Comparison of ENCODE assay signal across 7 cellular contexts in genomic region chr21:45814151-45814940, GRCh38.
DNase-seq lines count a peak whose midpoint lies in the region; ATAC-seq, FAIRE-seq and TF ChIP-seq lines count a peak whose summit lies in the region.
"Not testable (repeated sequence)": the region's sequence is repeated elsewhere in the genome, so short reads cannot be mapped to it uniquely, and the experiment has no call there.

No MANE protein-coding gene starts in this region.

- H3K27me3 Mint-ChIP-seq in activated CD4-positive, alpha-beta memory T cell treated with anti-CD3 and anti-CD28 coated beads, Interleukin-2, amount 10 ng/mL, durations not matched to agents 7 days and 5 days, result peaks cover 14% of the 10 kb centered on the region
- not testable (repeated sequence) for H3K27me3 Mint-ChIP-seq in activated T-cell treated with anti-CD3 and anti-CD28 coated beads, Interleukin-2, amount 50 U/mL, for 24 hours; activated naive CD4-positive, alpha-beta T cell treated with anti-CD3 and anti-CD28 coated beads for 36 hours (ENCODE audit: low read depth); progenitor cell of endocrine pancreas

- TF ChIP-seq CTCF in IMR-90 (conservative IDR thresholded peaks at IDR 0.05; ENCODE audit: low read depth, low read length); HepG2 (CRISPR knock-in tag; IDR thresholded peaks at IDR 0.05); progenitor cell of endocrine pancreas (IDR thresholded peaks at IDR 0.05; ENCODE audit: unreplicated experiment): not testable (repeated sequence)

- not testable (repeated sequence) for TF ChIP-seq RAD21 in IMR-90 (IDR thresholded peaks at IDR 0.05; ENCODE audit: low read length); HepG2 (CRISPR knock-in tag; IDR thresholded peaks at IDR 0.05)

- not testable (repeated sequence) for H3K9me3 Mint-ChIP-seq in activated CD4-positive, alpha-beta memory T cell treated with anti-CD3 and anti-CD28 coated beads, Interleukin-2, amount 10 ng/mL, durations not matched to agents 7 days and 5 days; activated T-cell treated with anti-CD3 and anti-CD28 coated beads, Interleukin-2, amount 50 U/mL, for 24 hours; activated naive CD4-positive, alpha-beta T cell treated with anti-CD3 and anti-CD28 coated beads for 36 hours; progenitor cell of endocrine pancreas (ENCODE audit: low read depth); stimulated activated effector memory CD8-positive, alpha-beta T cell treated with anti-CD3 and anti-CD28 coated beads, Interleukin-12 subunit alpha, Interleukin-12 subunit beta, amount 100 ng/mL, for 72 hours

- not testable (repeated sequence) for H4K5ac ChIP-seq in IMR-90 (ENCODE audit: low read depth, low read length)

- H3K4ac ChIP-seq in IMR-90 (ENCODE audit: low read depth, low read length), result not testable (repeated sequence)

- dilution Hi-C loops in IMR-90 (cut with HindIII; ENCODE audit: low sequenced_read_pairs, unreplicated experiment), result not testable (repeated sequence)

- peaks cover 11% of the 10 kb centered on the region; the same call in 1 of the 2 replicates for H4K20me1 ChIP-seq in IMR-90 (ENCODE audit: insufficient read depth, low read length)
- not testable (repeated sequence) for H4K20me1 ChIP-seq in HepG2 (ENCODE audit: insufficient read depth, low read length)

- not testable (repeated sequence) for H3K4me1 ChIP-seq in IMR-90 (ENCODE audit: control insufficient read depth, insufficient read depth, low read length)
- peaks cover 23% of the 10 kb centered on the region for H3K4me1 ChIP-seq in HepG2 (ENCODE audit: insufficient read depth, low read length)

- not testable (repeated sequence) for H3K23ac ChIP-seq in IMR-90 (ENCODE audit: low read depth, low read length)

- H3K79me2 ChIP-seq in HepG2 (ENCODE audit: insufficient read depth, low read length), result not testable (repeated sequence)

- not testable (repeated sequence) for H2BK15ac ChIP-seq in IMR-90 (ENCODE audit: low read depth, low read length)

- H3K27ac Mint-ChIP-seq in activated CD4-positive, alpha-beta memory T cell treated with anti-CD3 and anti-CD28 coated beads, Interleukin-2, amount 10 ng/mL, durations not matched to agents 7 days and 5 days; activated T-cell treated with anti-CD3 and anti-CD28 coated beads, Interleukin-2, amount 50 U/mL, for 24 hours; activated naive CD4-positive, alpha-beta T cell treated with anti-CD3 and anti-CD28 coated beads for 36 hours; progenitor cell of endocrine pancreas; stimulated activated effector memory CD8-positive, alpha-beta T cell treated with anti-CD3 and anti-CD28 coated beads, Interleukin-12 subunit alpha, Interleukin-12 subunit beta, amount 100 ng/mL, for 72 hours: not testable (repeated sequence)

- H3K9me1 ChIP-seq in IMR-90 (ENCODE audit: insufficient read depth, low read length), result not testable (repeated sequence)

- not testable (repeated sequence) for H2BK120ac ChIP-seq in IMR-90 (ENCODE audit: low read depth, low read length)

- not testable (repeated sequence) for ATAC-seq in IMR-90 (ENCODE audit: low read depth); HepG2
- peak; percentile 56 for ATAC-seq in stimulated activated effector memory CD8-positive, alpha-beta T cell treated with anti-CD3 and anti-CD28 coated beads, Interleukin-12 subunit alpha, Interleukin-12 subunit beta, amount 100 ng/mL, for 72 hours

- H3K36me3 Mint-ChIP-seq in activated CD4-positive, alpha-beta memory T cell treated with anti-CD3 and anti-CD28 coated beads, Interleukin-2, amount 10 ng/mL, durations not matched to agents 7 days and 5 days (ENCODE audit: low read depth); activated naive CD4-positive, alpha-beta T cell treated with anti-CD3 and anti-CD28 coated beads for 36 hours (ENCODE audit: low read depth); progenitor cell of endocrine pancreas (ENCODE audit: insufficient read depth): not testable (repeated sequence)
- H3K36me3 Mint-ChIP-seq in activated T-cell treated with anti-CD3 and anti-CD28 coated beads, Interleukin-2, amount 50 U/mL, for 24 hours (ENCODE audit: low read depth), result peaks cover 16% of the 10 kb centered on the region
- peaks cover 21% of the 10 kb centered on the region for H3K36me3 Mint-ChIP-seq in stimulated activated effector memory CD8-positive, alpha-beta T cell treated with anti-CD3 and anti-CD28 coated beads, Interleukin-12 subunit alpha, Interleukin-12 subunit beta, amount 100 ng/mL, for 72 hours

- not testable (repeated sequence) for H3K14ac ChIP-seq in IMR-90 (replicated peaks; ENCODE audit: low read depth, low read length)

- H3K56ac ChIP-seq in IMR-90 (ENCODE audit: extremely low read depth, insufficient read depth, low read length), result not testable (repeated sequence)

- not testable (repeated sequence) for H2AK9ac ChIP-seq in IMR-90 (replicated peaks; ENCODE audit: low read depth, low read length, poor library complexity)

- not testable (repeated sequence) for H3K36me3 ChIP-seq in IMR-90 (ENCODE audit: control insufficient read depth, insufficient read depth, low read length); HepG2 (replicated peaks in 1 of 2; ENCODE audit: control insufficient read depth in 1 of 2, insufficient read depth in 2 of 2, low read length in 2 of 2)

- POLR2A ChIA-PET in IMR-90 (lab: Charles Lee; ENCODE audit: unreplicated experiment); HepG2 (lab: Yijun Ruan, JAX): not testable (repeated sequence)
- POLR2A ChIA-PET in activated CD4-positive, alpha-beta memory T cell treated with anti-CD3 and anti-CD28 coated beads, Interleukin-2, amount 10 ng/mL, durations not matched to agents 7 days and 5 days (lab: Charles Lee), result interaction anchor here (0.9 kb wide), 1 partner anchor 11 kb away, joined by 3 read pairs; no protein-coding TSS in a partner anchor

- H2BK5ac ChIP-seq in IMR-90 (ENCODE audit: low read depth, low read length, poor library complexity, severe bottlenecking), result not testable (repeated sequence)

- H3K4me3 ChIP-seq in IMR-90 (ENCODE audit: insufficient read depth, low read depth, low read length); HepG2 (replicated peaks in 1 of 3; ENCODE audit: insufficient read depth in 1 of 3, low read depth in 2 of 3, low read length in 3 of 3): not testable (repeated sequence)

- not testable (repeated sequence) for H3K4me3 Mint-ChIP-seq in activated CD4-positive, alpha-beta memory T cell treated with anti-CD3 and anti-CD28 coated beads, Interleukin-2, amount 10 ng/mL, durations not matched to agents 7 days and 5 days; activated T-cell treated with anti-CD3 and anti-CD28 coated beads, Interleukin-2, amount 50 U/mL, for 24 hours; activated naive CD4-positive, alpha-beta T cell treated with anti-CD3 and anti-CD28 coated beads for 36 hours; progenitor cell of endocrine pancreas (ENCODE audit: low read depth); stimulated activated effector memory CD8-positive, alpha-beta T cell treated with anti-CD3 and anti-CD28 coated beads, Interleukin-12 subunit alpha, Interleukin-12 subunit beta, amount 100 ng/mL, for 72 hours

- WGBS in IMR-90 (ENCODE audit: extremely low coverage in 2 of 2, insufficient read length in 1 of 2), 2 experiments, result 100% methylated on average over 1 of the region's 1 CpG; no CpG with 5 or more reads in 1 of the 2 experiments
- 96% methylated on average over 1 of the region's 1 CpG for WGBS in HepG2 (ENCODE audit: low lambda C conversion rate)

- H3K4me2 ChIP-seq in IMR-90 (ENCODE audit: low read depth, low read length); HepG2 (ENCODE audit: low read depth, low read length): not testable (repeated sequence)

- not testable (repeated sequence) for DNase-seq in IMR-90; HepG2 (ENCODE audit: low spot score); stimulated activated effector memory CD8-positive, alpha-beta T cell treated with anti-CD3 and anti-CD28 coated beads, Interleukin-12 subunit alpha, Interleukin-12 subunit beta, amount 100 ng/mL, for 72 hours (ENCODE audit: low spot score in 2 of 2)
- DNase-seq in activated CD4-positive, alpha-beta memory T cell treated with anti-CD3 and anti-CD28 coated beads, Interleukin-2, amount 10 ng/mL, durations not matched to agents 7 days and 5 days, result peak; percentile 13
- DNase-seq in activated T-cell treated with anti-CD3 and anti-CD28 coated beads, Interleukin-2, amount 50 U/mL, for 24 hours, result peak; percentile 30
- DNase-seq in activated naive CD4-positive, alpha-beta T cell treated with anti-CD3 and anti-CD28 coated beads for 36 hours, result peak; percentile 28
- DNase-seq in progenitor cell of endocrine pancreas (ENCODE audit: low spot score, unreplicated experiment), result peak; percentile 2

- peaks cover 13% of the 10 kb centered on the region for H3K4me1 Mint-ChIP-seq in activated CD4-positive, alpha-beta memory T cell treated with anti-CD3 and anti-CD28 coated beads, Interleukin-2, amount 10 ng/mL, durations not matched to agents 7 days and 5 days
- H3K4me1 Mint-ChIP-seq in activated T-cell treated with anti-CD3 and anti-CD28 coated beads, Interleukin-2, amount 50 U/mL, for 24 hours (ENCODE audit: low read depth), result peaks cover 29% of the 10 kb centered on the region
- peaks cover 23% of the 10 kb centered on the region for H3K4me1 Mint-ChIP-seq in activated naive CD4-positive, alpha-beta T cell treated with anti-CD3 and anti-CD28 coated beads for 36 hours (ENCODE audit: low read depth)
- H3K4me1 Mint-ChIP-seq in progenitor cell of endocrine pancreas (ENCODE audit: low read depth), result not testable (repeated sequence)
- peaks cover 20% of the 10 kb centered on the region for H3K4me1 Mint-ChIP-seq in stimulated activated effector memory CD8-positive, alpha-beta T cell treated with anti-CD3 and anti-CD28 coated beads, Interleukin-12 subunit alpha, Interleukin-12 subunit beta, amount 100 ng/mL, for 72 hours

- not testable (repeated sequence) for H3K79me1 ChIP-seq in IMR-90 (ENCODE audit: low read depth in 1 of 2, low read length in 2 of 2)

- not testable (repeated sequence) for TF ChIP-seq POLR2A in IMR-90 (IDR thresholded peaks at IDR 0.05; ENCODE audit: low read depth, low read length); HepG2 (IDR thresholded peaks at IDR 0.05; ENCODE audit: insufficient read depth in 1 of 2, low read depth in 2 of 2, low read length in 2 of 2)

- not testable (repeated sequence) for FAIRE-seq in HepG2 (lab: Jason Lieb, UNC)

- not testable (repeated sequence) for H3K9ac ChIP-seq in IMR-90 (ENCODE audit: low read depth, low read length); HepG2 (ENCODE audit: insufficient read depth, low read depth, low read length)

- not testable (repeated sequence) for BruUV-seq in IMR-90 (replicated peaks; lab: Mats Ljungman, UMichigan); HepG2 (replicated peaks; lab: Mats Ljungman, UMichigan)

- not testable (repeated sequence) for TF ChIP-seq EP300 in HepG2 (IDR thresholded peaks at IDR 0.05; ENCODE audit: low read depth in 2 of 2, low read length in 2 of 2); HepG2 (CRISPR knock-in tag; IDR thresholded peaks at IDR 0.05; ENCODE audit: borderline replicate concordance)

- H3K27ac ChIP-seq in IMR-90 (ENCODE audit: insufficient read depth, low read length); HepG2 (ENCODE audit: extremely low read length, insufficient read depth, low read length): not testable (repeated sequence)

- peak overlapping the region; percentile 7; the same call in 1 of the 2 replicates for H2AK5ac ChIP-seq in IMR-90 (ENCODE audit: low read depth, low read length)

- H2AFZ ChIP-seq in IMR-90 (replicated peaks; ENCODE audit: low read length, poor library complexity); HepG2 (ENCODE audit: low read length): not testable (repeated sequence)

- H3K18ac ChIP-seq in IMR-90 (ENCODE audit: low read depth, low read length), result not testable (repeated sequence)

- not testable (repeated sequence) for H3K27me3 ChIP-seq in IMR-90 (ENCODE audit: control insufficient read depth, insufficient read depth, low read length); HepG2 (ENCODE audit: control insufficient read depth in 1 of 2, insufficient read depth in 2 of 2, low read length in 2 of 2)

- intact Hi-C loops in IMR-90 (cut with micrococcal nuclease); activated naive CD4-positive, alpha-beta T cell treated with anti-CD3 and anti-CD28 coated beads for 36 hours (cut with micrococcal nuclease); HepG2 (cut with micrococcal nuclease; ENCODE audit: unreplicated experiment): not testable (repeated sequence)

- H2BK20ac ChIP-seq in IMR-90 (ENCODE audit: low read depth, low read length), result not testable (repeated sequence)

- H3K9me3 ChIP-seq in IMR-90 (ENCODE audit: control insufficient read depth, insufficient read depth, low read length); HepG2 (ENCODE audit: low read length): not testable (repeated sequence)

- CTCF ChIA-PET in IMR-90 (lab: Yijun Ruan, JAX); activated CD4-positive, alpha-beta memory T cell treated with anti-CD3 and anti-CD28 coated beads, Interleukin-2, amount 10 ng/mL, durations not matched to agents 7 days and 5 days (lab: Charles Lee); HepG2 (lab: Yijun Ruan, JAX; ENCODE audit: low intra/inter-chr PET ratio, low total read pairs): not testable (repeated sequence)
- CTCF ChIA-PET in activated naive CD4-positive, alpha-beta T cell treated with anti-CD3 and anti-CD28 coated beads for 36 hours (lab: Charles Lee), result interaction anchor here (1.0 kb wide), 1 partner anchor 7 kb away, joined by 3 read pairs; no protein-coding TSS in a partner anchor

- in situ Hi-C loops in IMR-90 (cut with MboI; ENCODE audit: low sequenced_read_pairs), result not testable (repeated sequence)
- in situ Hi-C loops in HepG2 (cut with HindIII; ENCODE audit: extremely low pct_ligation_motif_present, low pct_unique_long_range_greater_than_20kb), result loop anchor here (10.0 kb wide), 1 partner anchor 120 kb away; no protein-coding TSS in a partner anchor

- not testable (repeated sequence) for H4K8ac ChIP-seq in IMR-90 (ENCODE audit: low read depth in 2 of 2, low read length in 2 of 2)

- not testable (repeated sequence) for H4K91ac ChIP-seq in IMR-90 (ENCODE audit: insufficient read depth, low read depth, low read length)
